28 cellular contexts compared by ENCODE assay signal in genomic region chr9:75551866-75552265, GRCh38.
"Had no signal": no experiment of that assay in that cellular context is flagged by ENCODE, and none has a peak within 500 bp of the region (broad histone marks: within the 10 kb centered on the region; RNA-seq: fewer than 3 reads in every experiment).

No MANE protein-coding gene starts in this region.

- H3K27ac ChIP-seq: ascending aorta, VCaP had no signal

- DNase-seq: activated CD4-positive, alpha-beta memory T cell treated with anti-CD3 and anti-CD28 coated beads, Interleukin-2, amount 10 ng/mL, durations not matched to agents 7 days and 5 days; activated CD4-positive, alpha-beta T cell treated with anti-CD3 and anti-CD28 coated beads for 36 hours; activated CD4-positive, alpha-beta T cell treated with anti-CD3 and anti-CD28 coated beads, Interleukin-2, amount 50 U/mL, for 1 hour; activated CD4-positive, CD25-positive, alpha-beta regulatory T cell; activated naive CD4-positive, alpha-beta T cell treated with anti-CD3 and anti-CD28 coated beads, Interleukin-2, amount 50 U/mL, for 16 hours; activated naive CD8-positive, alpha-beta T cell treated with anti-CD3 and anti-CD28 coated beads, Interleukin-2, amount 10 ng/mL, durations not matched to agents 7 days and 5 days; activated T-cell treated with anti-CD3 and anti-CD28 coated beads for 4 hours; activated T-cell treated with anti-CD3 and anti-CD28 coated beads, Interleukin-2, amount 50 U/mL, for 72 hours; KG1; MG63; MV-4-11; NCI-H1105; NCI-H1436; NCI-H1694 treated with DMSO at 0.1 percent for 48 hours; NCI-H2029 treated with DMSO at 0.1 percent for 48 hours; NCI-H510A treated with DMSO at 0.1 percent for 48 hours; NCI-H69; NK-92 treated with Interleukin-12 subunit alpha and Interleukin-12 subunit beta, amount 100 ng/mL, for 24 hours; OCI-M1; RPMI8226; T-cell; T-helper 2 cell had no signal

- H3K36me3 ChIP-seq: ascending aorta, MG63 had no signal

- H3K9me3 ChIP-seq: ascending aorta, MG63 had no signal

- H3K4me3 Mint-ChIP-seq: activated CD4-positive, alpha-beta memory T cell treated with anti-CD3 and anti-CD28 coated beads, Interleukin-2, amount 10 ng/mL, durations not matched to agents 7 days and 5 days; activated CD4-positive, alpha-beta T cell treated with anti-CD3 and anti-CD28 coated beads for 36 hours; activated naive CD8-positive, alpha-beta T cell treated with anti-CD3 and anti-CD28 coated beads, Interleukin-2, amount 10 ng/mL, durations not matched to agents 7 days and 5 days; activated T-cell treated with anti-CD3 and anti-CD28 coated beads, Interleukin-2, amount 50 U/mL, for 72 hours; T-cell had no signal

- H3K4me3 ChIP-seq: ascending aorta, MG63, SK-N-MC had no signal

- H3K4me1 Mint-ChIP-seq: activated CD4-positive, alpha-beta memory T cell treated with anti-CD3 and anti-CD28 coated beads, Interleukin-2, amount 10 ng/mL, durations not matched to agents 7 days and 5 days; activated CD4-positive, alpha-beta T cell treated with anti-CD3 and anti-CD28 coated beads for 36 hours; activated naive CD8-positive, alpha-beta T cell treated with anti-CD3 and anti-CD28 coated beads, Interleukin-2, amount 10 ng/mL, durations not matched to agents 7 days and 5 days; T-cell had no signal

- H3K36me3 Mint-ChIP-seq: activated naive CD8-positive, alpha-beta T cell treated with anti-CD3 and anti-CD28 coated beads, Interleukin-2, amount 10 ng/mL, durations not matched to agents 7 days and 5 days; T-cell had no signal

- H3K27ac Mint-ChIP-seq: activated CD4-positive, alpha-beta memory T cell treated with anti-CD3 and anti-CD28 coated beads, Interleukin-2, amount 10 ng/mL, durations not matched to agents 7 days and 5 days; activated CD4-positive, alpha-beta T cell treated with anti-CD3 and anti-CD28 coated beads for 36 hours; activated naive CD8-positive, alpha-beta T cell treated with anti-CD3 and anti-CD28 coated beads, Interleukin-2, amount 10 ng/mL, durations not matched to agents 7 days and 5 days; activated T-cell treated with anti-CD3 and anti-CD28 coated beads, Interleukin-2, amount 50 U/mL, for 72 hours; activated T-helper 2 cell treated with anti-CD3 and anti-CD28 coated beads, Interferon-gamma antibody, Interleukin-2, Interleukin-4, amounts not matched to agents 10 μg/mL and 5 μg/mL and 100 μg/mL, durations not matched to agents 14 hours and 24 hours and 36 hours; T-cell had no signal

- H3K27me3 ChIP-seq: ascending aorta, MG63 had no signal

- H3K27me3 Mint-ChIP-seq: activated CD4-positive, alpha-beta memory T cell treated with anti-CD3 and anti-CD28 coated beads, Interleukin-2, amount 10 ng/mL, durations not matched to agents 7 days and 5 days; activated naive CD8-positive, alpha-beta T cell treated with anti-CD3 and anti-CD28 coated beads, Interleukin-2, amount 10 ng/mL, durations not matched to agents 7 days and 5 days; T-cell had no signal

- ATAC-seq: activated CD4-positive, alpha-beta T cell treated with anti-CD3 and anti-CD28 coated beads for 36 hours; activated T-cell treated with anti-CD3 and anti-CD28 coated beads, Interleukin-2, amount 50 U/mL, for 72 hours; Panc1; Right ventricle myocardium inferior; T-cell had no signal

- H3K9me3 Mint-ChIP-seq: activated CD4-positive, alpha-beta memory T cell treated with anti-CD3 and anti-CD28 coated beads, Interleukin-2, amount 10 ng/mL, durations not matched to agents 7 days and 5 days; activated T-helper 2 cell treated with anti-CD3 and anti-CD28 coated beads, Interferon-gamma antibody, Interleukin-2, Interleukin-4, amounts not matched to agents 10 μg/mL and 5 μg/mL and 100 μg/mL, durations not matched to agents 14 hours and 24 hours and 36 hours had no signal

- H3K4me1 ChIP-seq: ascending aorta had no signal
